ENCODE assay signal across 29 cellular contexts in genomic region chr1:5892370-5892769, GRCh38.
"Had no signal": no experiment of that assay in that cellular context is flagged by ENCODE, and none has a peak within 500 bp of the region (broad histone marks: within the 10 kb centered on the region; RNA-seq: fewer than 3 reads in every experiment).

No MANE protein-coding gene starts in this region.

- H3K27ac Mint-ChIP-seq: dendritic cell treated with granulocyte-macrophage colony-stimulating factor and Interleukin-4, amounts not matched to agents 40 ng/mL and 50 ng/mL, for 4 days; naive thymus-derived CD4-positive, alpha-beta T cell; nephron; stimulated activated naive CD8-positive, alpha-beta T cell treated with anti-CD3 and anti-CD28 coated beads, Interleukin-15, amount 100 ng/mL, for 72 hours had no signal

- ATAC-seq: left lobe of liver; naive thymus-derived CD4-positive, alpha-beta T cell; psoas muscle; right cardiac atrium; stimulated activated naive CD8-positive, alpha-beta T cell treated with anti-CD3 and anti-CD28 coated beads, Interleukin-15, amount 100 ng/mL, for 72 hours had no signal

- H3K4me1 ChIP-seq: colonic mucosa, esophagus squamous epithelium, heart right ventricle, psoas muscle, vagina had no signal

- H3K9me3 ChIP-seq: colonic mucosa, esophagus squamous epithelium, ovary, psoas muscle, thyroid gland, vagina had no signal

- H3K27ac ChIP-seq: colonic mucosa, esophagus squamous epithelium, heart right ventricle, ovary, psoas muscle, thyroid gland, vagina had no signal

- DNase-seq: colonic mucosa; effector CD8-positive, alpha-beta T cell; endodermal cell; esophagus squamous epithelium; foreskin melanocyte; glutamatergic neuron; heart right ventricle; hippocampal formation; mammary epithelial cell; mesendoderm; midbrain; naive thymus-derived CD4-positive, alpha-beta T cell; nucleus accumbens; ovary; stimulated activated CD4-positive, alpha-beta T cell treated with anti-CD3 and anti-CD28 coated beads, Interleukin-12 subunit alpha, Interleukin-12 subunit beta, amount 100 ng/mL, for 4 hours; stimulated activated CD4-positive, alpha-beta T cell treated with anti-CD3 and anti-CD28 coated beads, Interleukin-1b, Interleukin-23, amount 100 ng/mL, for 48 hours; stimulated activated CD4-positive, alpha-beta T cell treated with anti-CD3 and anti-CD28 coated beads, Interleukin-4, amount 100 ng/mL, for 1 hour; stimulated activated CD8-positive, alpha-beta memory T cell treated with anti-CD3 and anti-CD28 coated beads, Interleukin-4, amount 100 ng/mL, for 48 hours; stimulated activated naive CD4-positive, alpha-beta T cell; stimulated activated naive CD8-positive, alpha-beta T cell treated with anti-CD3 and anti-CD28 coated beads, Interleukin-15, amount 100 ng/mL, for 72 hours; thyroid gland; trophoblast cell had no signal

- H3K36me3 ChIP-seq: colonic mucosa, ovary, thyroid gland had no signal

- H3K9me3 Mint-ChIP-seq: dendritic cell treated with granulocyte-macrophage colony-stimulating factor and Interleukin-4, amounts not matched to agents 40 ng/mL and 50 ng/mL, for 4 days; nephron; stimulated activated naive CD8-positive, alpha-beta T cell treated with anti-CD3 and anti-CD28 coated beads, Interleukin-15, amount 100 ng/mL, for 72 hours had no signal

- H3K4me3 ChIP-seq: colonic mucosa, esophagus squamous epithelium, heart right ventricle, ovary, psoas muscle, smooth muscle cell, thyroid gland, vagina had no signal

- H3K4me2 ChIP-seq: smooth muscle cell had no signal

- H3K4me1 Mint-ChIP-seq: naive thymus-derived CD4-positive, alpha-beta T cell; stimulated activated naive CD8-positive, alpha-beta T cell treated with anti-CD3 and anti-CD28 coated beads, Interleukin-15, amount 100 ng/mL, for 72 hours had no signal

- H3K27me3 ChIP-seq: colonic mucosa, esophagus squamous epithelium, heart right ventricle, ovary, thyroid gland, vagina had no signal

- H3K4me3 Mint-ChIP-seq: dendritic cell treated with granulocyte-macrophage colony-stimulating factor and Interleukin-4, amounts not matched to agents 40 ng/mL and 50 ng/mL, for 4 days; endodermal cell; naive thymus-derived CD4-positive, alpha-beta T cell; nephron; stimulated activated naive CD8-positive, alpha-beta T cell treated with anti-CD3 and anti-CD28 coated beads, Interleukin-15, amount 100 ng/mL, for 72 hours had no signal

- H3K27me3 Mint-ChIP-seq: dendritic cell treated with granulocyte-macrophage colony-stimulating factor and Interleukin-4, amounts not matched to agents 40 ng/mL and 50 ng/mL, for 4 days; naive thymus-derived CD4-positive, alpha-beta T cell; stimulated activated naive CD8-positive, alpha-beta T cell treated with anti-CD3 and anti-CD28 coated beads, Interleukin-15, amount 100 ng/mL, for 72 hours had no signal
